1 cellular context compared by ENCODE assay signal in the genomic region with DNA sequence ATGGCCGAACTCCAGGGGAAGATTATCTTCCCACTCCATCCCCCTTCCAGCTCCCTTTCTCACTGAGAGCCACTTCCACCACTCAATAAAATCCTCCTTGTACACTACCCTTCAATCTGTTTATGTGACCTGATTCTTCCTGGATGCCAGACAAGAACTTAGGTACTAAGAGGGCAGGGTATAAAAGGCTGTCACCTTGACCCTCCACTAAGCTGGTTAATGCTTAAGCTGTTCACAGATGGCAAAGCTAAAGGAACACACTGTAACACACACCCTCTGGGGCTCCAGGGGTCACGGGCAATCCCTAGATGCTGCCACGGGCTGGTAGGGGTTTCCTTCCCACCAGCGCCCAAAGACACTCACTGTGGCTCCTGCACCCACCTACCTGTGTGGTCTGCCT.
TF ChIP-seq lines count a peak whose summit lies in the region.

No MANE protein-coding gene starts in this region.

TF ChIP-seq in K562, 482 proteins besides CTCF, POLR2A, EP300 and RAD21 (continued from another document):
- no peak for TF ChIP-seq DNMT1 (IDR thresholded peaks at IDR 0.05)
- TF ChIP-seq, protein P1, sequence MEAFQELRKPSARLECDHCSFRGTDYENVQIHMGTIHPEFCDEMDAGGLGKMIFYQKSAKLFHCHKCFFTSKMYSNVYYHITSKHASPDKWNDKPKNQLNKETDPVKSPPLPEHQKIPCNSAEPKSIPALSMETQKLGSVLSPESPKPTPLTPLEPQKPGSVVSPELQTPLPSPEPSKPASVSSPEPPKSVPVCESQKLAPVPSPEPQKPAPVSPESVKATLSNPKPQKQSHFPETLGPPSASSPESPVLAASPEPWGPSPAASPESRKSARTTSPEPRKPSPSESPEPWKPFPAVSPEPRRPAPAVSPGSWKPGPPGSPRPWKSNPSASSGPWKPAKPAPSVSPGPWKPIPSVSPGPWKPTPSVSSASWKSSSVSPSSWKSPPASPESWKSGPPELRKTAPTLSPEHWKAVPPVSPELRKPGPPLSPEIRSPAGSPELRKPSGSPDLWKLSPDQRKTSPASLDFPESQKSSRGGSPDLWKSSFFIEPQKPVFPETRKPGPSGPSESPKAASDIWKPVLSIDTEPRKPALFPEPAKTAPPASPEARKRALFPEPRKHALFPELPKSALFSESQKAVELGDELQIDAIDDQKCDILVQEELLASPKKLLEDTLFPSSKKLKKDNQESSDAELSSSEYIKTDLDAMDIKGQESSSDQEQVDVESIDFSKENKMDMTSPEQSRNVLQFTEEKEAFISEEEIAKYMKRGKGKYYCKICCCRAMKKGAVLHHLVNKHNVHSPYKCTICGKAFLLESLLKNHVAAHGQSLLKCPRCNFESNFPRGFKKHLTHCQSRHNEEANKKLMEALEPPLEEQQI (IDR thresholded peaks at IDR 0.05) = no peak
- no peak for TF ChIP-seq SNRNP70 (optimal IDR thresholded peaks at IDR 0.05; ENCODE audit: low read depth, low read length)
- 0 out of 3 replicates have a peak, but pooled peaks of 1 of the 2 experiments have one; percentile 34 for TF ChIP-seq CBX3 (IDR thresholded peaks at IDR 0.05; ENCODE audit: borderline replicate concordance in 1 of 2, low read length in 2 of 2)
- TF ChIP-seq ZFP1 (CRISPR knock-in tag; IDR thresholded peaks at IDR 0.05) = peak; percentile 78
